Comparison of ENCODE assay signal across 1 cellular context in genomic region chr17:16923904-16924700, GRCh38.
TF ChIP-seq lines count a peak whose summit lies in the region.

No MANE protein-coding gene starts in this region.

TF ChIP-seq in WTC11, 78 proteins besides CTCF, POLR2A, EP300 and RAD21 (continued from another document):
- TF ChIP-seq KAT7 (CRISPR knock-in tag; IDR thresholded peaks at IDR 0.05; ENCODE audit: borderline replicate concordance), result no peak
- no peak for TF ChIP-seq ZNF281 (CRISPR knock-in tag; IDR thresholded peaks at IDR 0.05)
- no peak for TF ChIP-seq SOX15 (CRISPR knock-in tag; IDR thresholded peaks at IDR 0.05)
- no peak for TF ChIP-seq USF1 (CRISPR knock-in tag; IDR thresholded peaks at IDR 0.05)
- TF ChIP-seq GRHL2 (CRISPR knock-in tag; IDR thresholded peaks at IDR 0.05; ENCODE audit: insufficient replicate concordance, severe bottlenecking), result no peak
- TF ChIP-seq ZNF219 (CRISPR knock-in tag; IDR thresholded peaks at IDR 0.05; ENCODE audit: borderline replicate concordance), result no peak
- no peak for TF ChIP-seq ZNF423 (CRISPR knock-in tag; IDR thresholded peaks at IDR 0.05)
- TF ChIP-seq E2F4 (CRISPR knock-in tag; IDR thresholded peaks at IDR 0.05; ENCODE audit: borderline replicate concordance, low read depth), result no peak
